20 cellular contexts compared by ENCODE assay signal in genomic region chr2:237863102-237863511, GRCh38. TPM values are rescaled to one million over a fixed set of nuclear protein-coding genes. Genes with fewer than 3 reads are reported as not detected.
DNase-seq lines count a peak whose midpoint lies in the region; ATAC-seq, FAIRE-seq and TF ChIP-seq lines count a peak whose summit lies in the region.
"Had no signal": no experiment of that assay in that cellular context is flagged by ENCODE, and none has a peak within 500 bp of the region (broad histone marks: within the 10 kb centered on the region; RNA-seq: fewer than 3 reads in every experiment).

No MANE protein-coding gene starts in this region.

- no peak overlapping the region for H4K8ac ChIP-seq in IMR-90 (ENCODE audit: low read depth in 2 of 2, low read length in 2 of 2)

- WGBS in IMR-90 (ENCODE audit: extremely low coverage in 2 of 2, insufficient read length in 1 of 2), 2 experiments, result no CpG with 5 or more reads among the region's 4 CpGs
- 50% methylated on average over 3 of the region's 4 CpGs; no CpG with 5 or more reads in 1 of the 2 donors for WGBS in gastroesophageal sphincter (ENCODE audit: low coverage in 1 of 2), 2 donors
- WGBS in spleen, 5 donors, result 88 to 98% (median 95%) methylated on average over 4 of the region's 4 CpGs

- no peaks in the 10 kb centered on the region for H3K9me3 Mint-ChIP-seq in HFFc6
- H3K9me3 Mint-ChIP-seq: activated B cell treated with CpG ODN at 0.5 μM for 24 hours, memory B cell, nephron progenitor cell had no signal

- no peak overlapping the region for H3K4me2 ChIP-seq in IMR-90 (ENCODE audit: low read depth, low read length)

- H3K4me3 ChIP-seq in IMR-90 (ENCODE audit: insufficient read depth, low read depth, low read length) (no peak overlapping the region), gastroesophageal sphincter (peak overlapping the region in 1 of 2 donors; percentile 0), spleen (no peak overlapping the region)
- H3K4me3 ChIP-seq: adrenal gland, HAP-1 had no signal

- no peaks in the 10 kb centered on the region for H3K27me3 ChIP-seq in IMR-90 (ENCODE audit: control insufficient read depth, insufficient read depth, low read length)
- peaks cover 12% of the 10 kb centered on the region for H3K27me3 ChIP-seq in gastroesophageal sphincter
- peaks cover 0 to 57% (median 11%) of the 10 kb centered on the region in 7 donors for H3K27me3 ChIP-seq in spleen (replicated peaks in 1 of 7)

- dilution Hi-C loops in IMR-90 (cut with HindIII; ENCODE audit: low sequenced_read_pairs, unreplicated experiment), result no loop called here

- TF ChIP-seq POLR2A in GM12891 (IDR thresholded peaks at IDR 0.05; ENCODE audit: low read depth, low read length), result no peak
- no peak for TF ChIP-seq POLR2A in IMR-90 (IDR thresholded peaks at IDR 0.05; ENCODE audit: low read depth, low read length)
- TF ChIP-seq POLR2A in gastroesophageal sphincter (IDR thresholded peaks at IDR 0.05), result no peak
- no peak for TF ChIP-seq POLR2A in spleen (IDR thresholded peaks at IDR 0.05)

- no peak overlapping the region for H2AK9ac ChIP-seq in IMR-90 (replicated peaks; ENCODE audit: low read depth, low read length, poor library complexity)

- no peak overlapping the region; the same call in 1 of the 2 replicates for H2BK20ac ChIP-seq in IMR-90 (ENCODE audit: low read depth, low read length)

- no peak overlapping the region for H2BK5ac ChIP-seq in IMR-90 (ENCODE audit: low read depth, low read length, poor library complexity, severe bottlenecking)

- no peak overlapping the region for H3K14ac ChIP-seq in IMR-90 (replicated peaks; ENCODE audit: low read depth, low read length)

- no peaks in the 10 kb centered on the region for H3K36me3 Mint-ChIP-seq in HFFc6 (ENCODE audit: low read depth)
- H3K36me3 Mint-ChIP-seq: memory B cell had no signal

- FAIRE-seq in GM12891 (lab: Jason Lieb, UNC), result no peak
- FAIRE-seq: kidney had no signal

- no peak overlapping the region for H2AFZ ChIP-seq in IMR-90 (replicated peaks; ENCODE audit: low read length, poor library complexity)

- POLR2A ChIA-PET in IMR-90 (lab: Charles Lee; ENCODE audit: unreplicated experiment), result no interaction called here

- H2BK120ac ChIP-seq in IMR-90 (ENCODE audit: low read depth, low read length), result peak overlapping the region; percentile 41; the same call in 1 of the 2 replicates

- ATAC-seq in IMR-90 (ENCODE audit: low read depth), result no peak
- ATAC-seq in gastroesophageal sphincter, result no peak

- H2BK15ac ChIP-seq in IMR-90 (ENCODE audit: low read depth, low read length), result no peak overlapping the region

- peak; percentile 9 for DNase-seq in GM12891 (ENCODE audit: insufficient read length, low spot score)
- DNase-seq in IMR-90, result no peak
- DNase-seq in spleen, result peak; percentile 41
- DNase-seq in NCI-H2171 treated with DMSO at 0.1 percent for 48 hours (lab: John Stamatoyannopoulos, UW), result no peak
- DNase-seq in HFFc6, result no peak
- DNase-seq in NCI-H446 (lab: John Stamatoyannopoulos, UW), result no peak
- DNase-seq: activated B cell treated with CpG ODN at 0.5 μM for 24 hours; activated CD8-positive, alpha-beta memory T cell treated with anti-CD3 and anti-CD28 coated beads for 24 hours; adrenal gland; Calu3; central memory CD4-positive, alpha-beta T cell; kidney; NCI-H2029; NCI-H510A; nephron progenitor cell; Right ventricle myocardium superior; stimulated activated naive CD4-positive, alpha-beta T cell had no signal

- H3K9me3 ChIP-seq in IMR-90 (ENCODE audit: control insufficient read depth, insufficient read depth, low read length), result no peaks in the 10 kb centered on the region
- H3K9me3 ChIP-seq in gastroesophageal sphincter, result no peaks in the 10 kb centered on the region
- no peaks in the 10 kb centered on the region for H3K9me3 ChIP-seq in spleen
- H3K9me3 ChIP-seq: adrenal gland, HAP-1 had no signal

- TF ChIP-seq RAD21 in IMR-90 (IDR thresholded peaks at IDR 0.05; ENCODE audit: low read length), result no peak

- peak overlapping the region; percentile 85 for H2AK5ac ChIP-seq in IMR-90 (ENCODE audit: low read depth, low read length)

- peaks cover 13% of the 10 kb centered on the region for H3K27me3 Mint-ChIP-seq in HFFc6 (ENCODE audit: insufficient read depth)

- intact Hi-C loops in IMR-90 (cut with micrococcal nuclease) (no loop called here), spleen (cut with DNase I; ENCODE audit: low total_unique reads) (no loop called here)

- H3K27ac ChIP-seq in IMR-90 (ENCODE audit: insufficient read depth, low read length) (no peak overlapping the region), gastroesophageal sphincter (peak overlapping the region; percentile 90 to 97 (median 96)), spleen (no peak overlapping the region)

- peaks cover 0 to 27% of the 10 kb centered on the region in 2 experiments; a peak in 2 of 4 replicates for H3K79me1 ChIP-seq in IMR-90 (ENCODE audit: low read depth in 1 of 2, low read length in 2 of 2)

- H3K23ac ChIP-seq in IMR-90 (ENCODE audit: low read depth, low read length), result no peak overlapping the region

- CTCF ChIA-PET in IMR-90 (lab: Yijun Ruan, JAX), result interaction anchor here (1.6 kb wide), 1 partner anchor 400 kb away, joined by 3 read pairs; no protein-coding TSS in a partner anchor

- H3K4me1 Mint-ChIP-seq in HFFc6 (ENCODE audit: low read depth), result peaks cover 43% of the 10 kb centered on the region
- H3K4me1 Mint-ChIP-seq: memory B cell had no signal

- peaks cover 23% of the 10 kb centered on the region for H3K9me1 ChIP-seq in IMR-90 (ENCODE audit: insufficient read depth, low read length)

- no peaks in the 10 kb centered on the region for H3K36me3 ChIP-seq in IMR-90 (ENCODE audit: control insufficient read depth, insufficient read depth, low read length)
- no peaks in the 10 kb centered on the region for H3K36me3 ChIP-seq in gastroesophageal sphincter
- H3K36me3 ChIP-seq in spleen, result no peaks in the 10 kb centered on the region
- H3K36me3 ChIP-seq: adrenal gland, HAP-1 had no signal

- BruUV-seq in IMR-90 (replicated peaks; lab: Mats Ljungman, UMichigan), result no TSS peak

- H3K56ac ChIP-seq in IMR-90 (ENCODE audit: extremely low read depth, insufficient read depth, low read length), result no peak overlapping the region

- H3K9ac ChIP-seq in IMR-90 (ENCODE audit: low read depth, low read length), result no peak overlapping the region

- in situ Hi-C loops in IMR-90 (cut with MboI; ENCODE audit: low sequenced_read_pairs), result no loop called here

- H3K4me3 Mint-ChIP-seq in HFFc6, result no peak overlapping the region
- H3K4me3 Mint-ChIP-seq: activated B cell treated with CpG ODN at 0.5 μM for 24 hours, memory B cell, nephron progenitor cell had no signal

- H3K4me1 ChIP-seq in IMR-90 (ENCODE audit: control insufficient read depth, insufficient read depth, low read length) (peaks cover 25% of the 10 kb centered on the region), gastroesophageal sphincter (peaks cover 10 to 99% (median 40%) of the 10 kb centered on the region in 3 donors), spleen (peaks cover 0 to 26% (median 17%) of the 10 kb centered on the region in 6 donors)

- TF ChIP-seq CTCF in IMR-90 (conservative IDR thresholded peaks at IDR 0.05; ENCODE audit: low read depth, low read length), result no peak
- TF ChIP-seq CTCF in gastroesophageal sphincter (IDR thresholded peaks at IDR 0.05), result no peak
- TF ChIP-seq CTCF in spleen (IDR thresholded peaks at IDR 0.05 in 8 of 11, conservative IDR thresholded peaks at IDR 0.05 in 3 of 11), result no peak
- no peak for TF ChIP-seq CTCF in HFFc6 (IDR thresholded peaks at IDR 0.05)

- H4K20me1 ChIP-seq in IMR-90 (ENCODE audit: insufficient read depth, low read length), result no peaks in the 10 kb centered on the region

- H4K91ac ChIP-seq in IMR-90 (ENCODE audit: insufficient read depth, low read depth, low read length), result 0 out of 2 replicates have a peak overlapping the region, but pooled peaks have one; percentile 5

- H3K18ac ChIP-seq in IMR-90 (ENCODE audit: low read depth, low read length), result no peak overlapping the region

- no peak overlapping the region for H3K27ac Mint-ChIP-seq in HFFc6
- H3K27ac Mint-ChIP-seq: activated B cell treated with CpG ODN at 0.5 μM for 24 hours, memory B cell, nephron progenitor cell had no signal

- no peak overlapping the region for H4K5ac ChIP-seq in IMR-90 (ENCODE audit: low read depth, low read length)

- peak overlapping the region; percentile 39; the same call in 1 of the 2 replicates for H3K4ac ChIP-seq in IMR-90 (ENCODE audit: low read depth, low read length)

- no peak for TF ChIP-seq EP300 in gastroesophageal sphincter (IDR thresholded peaks at IDR 0.05)

TF ChIP-seq in GM12891, 5 proteins besides CTCF, POLR2A, EP300 and RAD21:
- no peak for TF ChIP-seq POU2F2 (IDR thresholded peaks at IDR 0.05; ENCODE audit: low read depth, low read length)
- no peak for TF ChIP-seq TAF1 (IDR thresholded peaks at IDR 0.05; ENCODE audit: low read depth, low read length)
- TF ChIP-seq SPI1 (IDR thresholded peaks at IDR 0.05; ENCODE audit: low read depth, low read length), result no peak
- TF ChIP-seq POLR2AphosphoS5 (IDR thresholded peaks at IDR 0.05; ENCODE audit: low read depth, low read length), result no peak
- no peak for TF ChIP-seq PAX5 (IDR thresholded peaks at IDR 0.05; ENCODE audit: insufficient read depth, low read length, severe bottlenecking)

TF ChIP-seq in IMR-90, 13 proteins besides CTCF, POLR2A, EP300 and RAD21 (continues in another document):
- TF ChIP-seq CEBPB (IDR thresholded peaks at IDR 0.05; ENCODE audit: low read depth, low read length), result no peak
- TF ChIP-seq CHD1 (IDR thresholded peaks at IDR 0.05; ENCODE audit: low read depth, low read length), result no peak
- no peak for TF ChIP-seq SMC3 (IDR thresholded peaks at IDR 0.05; ENCODE audit: low read depth, low read length)
- TF ChIP-seq ELK1 (IDR thresholded peaks at IDR 0.05; ENCODE audit: borderline replicate concordance, low read depth, low read length), result no peak
- no peak for TF ChIP-seq BHLHE40 (IDR thresholded peaks at IDR 0.05; ENCODE audit: low read depth, low read length)

RNA-seq across cellular contexts. Expression of gene RAMP1, which starts 3.7 kb away (rescaled TPM):
- 0.14 TPM for polyA plus RNA-seq in GM12891 (2012; ENCODE audit: low read depth, missing spikeins)
- 15.8 and 19.2 TPM in 2 replicates for total RNA-seq in IMR-90 (2012; rRNA removed)
- 77.1 and 100.0 TPM in 2 replicates for polyA plus RNA-seq in IMR-90 (2012; rRNA removed)
- 75.6 and 199 TPM in 2 replicates for polyA plus RNA-seq in IMR-90 (2012; cell fraction: cytosol; rRNA removed)
- 18.0 and 50.4 TPM in 2 replicates for polyA plus RNA-seq in IMR-90 (2012; cell fraction: nucleus; rRNA removed; ENCODE audit: low replicate concordance)
- 100 to 1,000 TPM; 213 to 355 (median 286) TPM for total RNA-seq in gastroesophageal sphincter
- 10 to 100 TPM in 2 of 7 donors, 1 to 10 TPM in 5; 4.5 to 11.0 (median 8.2) TPM for total RNA-seq in spleen
- 10 to 100 TPM; 19.6 to 44.5 (median 24.5) TPM for polyA plus RNA-seq in spleen
- 1 to 10 TPM in 1 of 6 experiments, under 1 TPM in 4, not detected in 1; 0.38 to 1.3 (median 0.48) TPM for total RNA-seq in HFFc6 (2021; fragmentation: NEBNext Ultra II Directional; extraction: Animal tissue kit (Norgen Biotek cat#: 25700))

Comparison
In these comparisons a context has a peak if more than half of its experiments do, and no peak if none do; other contexts are left out.
1. DNase-seq: peak in GM12891 (single experiment) and spleen (single experiment); none in IMR-90 (single experiment), NCI-H2171 treated with DMSO at 0.1 percent for 48 hours (single experiment), HFFc6 (single experiment) and NCI-H446 (0 of 2).
2. H3K27ac ChIP-seq: peak in gastroesophageal sphincter (4 of 4); none in IMR-90 (single experiment) and spleen (0 of 8).
3. RNA of gene RAMP1, which starts 3.7 kb away (total RNA-seq): 213 to 355 TPM in gastroesophageal sphincter; 15.8 to 19.2 TPM in IMR-90, 4.5 to 11.0 TPM in spleen and 0.38 to 1.3 TPM in HFFc6; every median in the first group is over 10 times any median in the second.